ENCODE assay signal across 1 cellular context in genomic region chr15:100650685-100651084, GRCh38.
TF ChIP-seq lines count a peak whose summit lies in the region.

No MANE protein-coding gene starts in this region.

TF ChIP-seq in H1, 55 proteins besides CTCF, POLR2A, EP300 and RAD21:
- no peak for TF ChIP-seq CEBPB (IDR thresholded peaks at IDR 0.05; ENCODE audit: low read depth, low read length)
- TF ChIP-seq CTBP2 (IDR thresholded peaks at IDR 0.05; ENCODE audit: borderline replicate concordance, insufficient read depth, insufficient read length, low read length): no peak
- no peak for TF ChIP-seq SP1 (IDR thresholded peaks at IDR 0.05; ENCODE audit: low read depth, low read length)
- TF ChIP-seq ATF2 (IDR thresholded peaks at IDR 0.05; ENCODE audit: low read length): no peak
- TF ChIP-seq CHD7 (IDR thresholded peaks at IDR 0.05; ENCODE audit: insufficient replicate concordance, low read length): no peak
- TF ChIP-seq MAFK (IDR thresholded peaks at IDR 0.05; ENCODE audit: low read depth, low read length): no peak
